27 cellular contexts compared by ENCODE assay signal in the genomic region with DNA sequence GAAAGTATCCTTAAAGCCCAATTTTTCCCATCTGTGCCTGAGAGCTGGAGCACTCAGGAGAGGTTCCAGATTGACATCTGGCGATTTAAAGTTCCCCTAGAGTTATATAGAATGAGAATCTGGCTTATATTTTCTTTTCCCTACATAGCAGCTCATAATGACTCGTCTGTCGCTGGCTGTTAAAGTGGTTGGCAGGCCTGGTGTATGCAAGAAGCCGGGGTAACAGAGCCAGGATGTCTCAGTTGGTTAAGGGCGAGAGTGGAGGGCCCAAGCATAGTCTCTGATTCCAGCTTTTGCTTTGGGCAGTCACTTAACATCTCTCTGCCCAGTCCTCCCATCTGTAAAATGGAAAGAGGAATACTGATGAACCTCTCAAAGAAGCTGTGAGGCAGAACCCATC.
"Had no signal": no experiment of that assay in that cellular context is flagged by ENCODE, and none has a peak within 500 bp of the region (broad histone marks: within the 10 kb centered on the region; RNA-seq: fewer than 3 reads in every experiment).

No MANE protein-coding gene starts in this region.

- DNase-seq: activated B cell treated with CpG ODN at 0.5 μM for 24 hours; activated CD4-positive, alpha-beta memory T cell treated with anti-CD3 and anti-CD28 coated beads for 36 hours; activated CD4-positive, alpha-beta T cell treated with anti-CD3 and anti-CD28 coated beads for 4 hours; activated CD4-positive, alpha-beta T cell treated with anti-CD3 and anti-CD28 coated beads, Interleukin-2, amount 10 ng/mL, durations not matched to agents 24 days and 14 days; activated CD4-positive, alpha-beta T cell treated with anti-CD3 and anti-CD28 coated beads, Interleukin-2, amount 50 U/mL, for 1 hour; activated CD4-positive, alpha-beta T cell treated with anti-CD3 and anti-CD28 coated beads, Interleukin-2, amount 50 U/mL, for 4 hours; activated CD4-positive, CD25-positive, alpha-beta regulatory T cell treated with anti-CD3 and anti-CD28 coated beads, Interleukin-2, amount 50 U/mL, for 72 hours; activated CD8-positive, alpha-beta memory T cell treated with anti-CD3 and anti-CD28 coated beads, Interleukin-2, amount 50 U/mL, for 4 hours; activated CD8-positive, alpha-beta T cell treated with anti-CD3 and anti-CD28 coated beads for 36 hours; activated effector memory CD4-positive, alpha-beta T cell treated with anti-CD3 and anti-CD28 coated beads, Interleukin-2, amount 50 U/mL, for 16 hours; activated gamma-delta T cell treated with Interleukin-2 at 50 U/mL for 16 hours; activated naive CD4-positive, alpha-beta T cell; activated naive CD4-positive, alpha-beta T cell treated with anti-CD3 and anti-CD28 coated beads for 36 hours; activated naive CD4-positive, alpha-beta T cell treated with anti-CD3 and anti-CD28 coated beads, Interleukin-2, amount 50 U/mL, for 16 hours; activated naive CD8-positive, alpha-beta T cell treated with anti-CD3 and anti-CD28 coated beads for 36 hours; activated T-cell treated with anti-CD3 and anti-CD28 coated beads for 4 hours; activated T-cell treated with anti-CD3 and anti-CD28 coated beads, Interleukin-2, amount 50 U/mL, for 1 hour; activated T-cell treated with anti-CD3 and anti-CD28 coated beads, Interleukin-2, amount 50 U/mL, for 4 hours; activated T-cell treated with anti-CD3 and anti-CD28 coated beads, Interleukin-2, amount 50 U/mL, for 72 hours; adrenal gland; amniotic stem cell; caudate nucleus; cerebellar nuclear complex; T-helper 2 cell; T-helper 9 cell had no signal

- ATAC-seq: activated CD8-positive, alpha-beta T cell treated with anti-CD3 and anti-CD28 coated beads for 36 hours; activated naive CD4-positive, alpha-beta T cell treated with anti-CD3 and anti-CD28 coated beads, Interleukin-2, amount 50 U/mL, for 72 hours; activated T-cell treated with anti-CD3 and anti-CD28 coated beads, Interleukin-2, amount 50 U/mL, for 4 hours; activated T-cell treated with anti-CD3 and anti-CD28 coated beads, Interleukin-2, amount 50 U/mL, for 72 hours; activated T-helper 17 cell treated with anti-CD3 and anti-CD28 coated beads, Interleukin-2, amount 50 U/mL, for 72 hours had no signal
